Comparison of ENCODE assay signal across 11 cellular contexts in the genomic region with DNA sequence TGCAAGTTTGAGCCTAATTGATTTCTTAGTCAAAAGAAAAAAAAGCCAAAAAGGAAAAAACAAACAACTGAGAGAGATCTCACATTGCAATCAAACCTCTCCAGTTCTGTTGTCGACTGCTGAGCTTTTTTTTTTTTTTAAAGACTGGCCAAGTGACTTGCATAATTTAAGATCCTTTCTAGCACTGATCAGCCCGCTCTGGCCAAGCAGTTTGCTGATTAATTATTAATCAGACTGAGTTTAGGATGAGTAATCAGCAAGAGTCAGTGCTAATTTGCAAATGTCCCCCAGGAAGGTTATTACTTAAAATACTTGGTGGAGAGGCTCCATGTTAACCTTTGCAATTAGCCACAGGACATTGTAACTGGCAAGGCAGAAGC. TPM values are rescaled to one million over a fixed set of nuclear protein-coding genes. Genes with fewer than 3 reads are reported as not detected.
DNase-seq lines count a peak whose midpoint lies in the region; ATAC-seq and TF ChIP-seq lines count a peak whose summit lies in the region.
"Had no signal": no experiment of that assay in that cellular context is flagged by ENCODE, and none has a peak within 500 bp of the region (broad histone marks: within the 10 kb centered on the region; RNA-seq: fewer than 3 reads in every experiment).

No MANE protein-coding gene starts in this region.

- no peak for TF ChIP-seq POLR2A in right lobe of liver (IDR thresholded peaks at IDR 0.05)

- H3K36me3 ChIP-seq in right lobe of liver = no peaks in the 10 kb centered on the region

- no peak for TF ChIP-seq CTCF in right lobe of liver (IDR thresholded peaks at IDR 0.05)
- TF ChIP-seq CTCF in dorsolateral prefrontal cortex (IDR thresholded peaks at IDR 0.05 in 54 of 56, conservative IDR thresholded peaks at IDR 0.05 in 2 of 56; ENCODE audit: low read depth in 1 of 56, partially characterized antibody in 56 of 56) = no peak

- DNase-seq in NCI-H526 treated with DMSO at 0.1 percent for 48 hours (lab: John Stamatoyannopoulos, UW) = peak; percentile 51
- no peak for DNase-seq in right lobe of liver
- no peak for DNase-seq in activated CD4-positive, CD25-positive, alpha-beta regulatory T cell (lab: John Stamatoyannopoulos, UW)
- DNase-seq in NCI-H2029 treated with DMSO at 0.1 percent for 48 hours (lab: John Stamatoyannopoulos, UW) = no peak
- DNase-seq in effector CD4-positive, alpha-beta T cell = no peak
- DNase-seq in dorsolateral prefrontal cortex = no peak
- DNase-seq: activated naive CD4-positive, alpha-beta T cell treated with Interleukin-2 at 50 U/mL for 16 hours; psoas muscle had no signal

- peak; percentile 43 for ATAC-seq in GM19023 (IDR thresholded peaks at IDR 0.05; ENCODE audit: unreplicated experiment)
- peak; percentile 66 for ATAC-seq in HG02642 (IDR thresholded peaks at IDR 0.05; ENCODE audit: poor library complexity, unreplicated experiment)
- ATAC-seq in right lobe of liver = peak; percentile 80 to 90 (median 86)
- ATAC-seq: psoas muscle had no signal

- intact Hi-C loops in right lobe of liver (cut with DNase I) = no loop called here
- intact Hi-C loops in dorsolateral prefrontal cortex (cut with DNase I) = no loop called here

- H3K9me3 ChIP-seq in right lobe of liver = no peaks in the 10 kb centered on the region
- H3K9me3 ChIP-seq: psoas muscle had no signal

- H3K4me1 ChIP-seq in right lobe of liver = peaks cover 0 to 34% (median 11%) of the 10 kb centered on the region in 4 donors
- H3K4me1 ChIP-seq: psoas muscle had no signal

- peak overlapping the region in 2 of 3 donors; percentile 46 to 58 for H3K27ac ChIP-seq in right lobe of liver
- H3K27ac ChIP-seq in dorsolateral prefrontal cortex = no peak overlapping the region
- H3K27ac ChIP-seq: psoas muscle had no signal

- H3K27me3 ChIP-seq in right lobe of liver = no peaks in the 10 kb centered on the region
- H3K27me3 ChIP-seq in dorsolateral prefrontal cortex = no peaks in the 10 kb centered on the region

- WGBS in right lobe of liver (ENCODE audit: insufficient coverage, low coverage, low lambda C conversion rate, missing lambda C conversion rate) = 3% methylated on average over 2 of the region's 2 CpGs

- H3K4me3 ChIP-seq in right lobe of liver (no peak overlapping the region), dorsolateral prefrontal cortex (no peak overlapping the region)
- H3K4me3 ChIP-seq: psoas muscle had no signal

RNA-seq across cellular contexts. Expression of a gene that starts 39.3 kb away (rescaled TPM):
- not detected for total RNA-seq in right lobe of liver
- total RNA-seq in dorsolateral prefrontal cortex = not detected
- total RNA-seq: fibroblast of villous mesenchyme, psoas muscle had no signal

Comparison
In these comparisons a context has a peak if more than half of its experiments do, and no peak if none do; other contexts are left out.
1. H3K27ac ChIP-seq: peak in right lobe of liver (2 of 3); none in dorsolateral prefrontal cortex (0 of 59).
2. Peak in every context shown above with its lines, with median percentiles within 50 percentile points of each other: ATAC-seq.